In genomic region chr1:178192686-178193085, GRCh38 we compare ENCODE assay signal across 8 cellular contexts.
A peak's percentile ranks its signal among the peaks of the same experiment; 100 is the strongest.
DNase-seq lines count a peak whose midpoint lies in the region; ATAC-seq, FAIRE-seq and TF ChIP-seq lines count a peak whose summit lies in the region.

No MANE protein-coding gene starts in this region.

- H3K9ac ChIP-seq in GM12878 (ENCODE audit: control insufficient read depth, insufficient read depth, low read length), result no peak overlapping the region

- H3K4me1 ChIP-seq in GM12878 (ENCODE audit: control insufficient read depth, insufficient read depth, low read length), result no peaks in the 10 kb centered on the region

- BruUV-seq in GM12878 (replicated peaks; lab: Mats Ljungman, UMichigan), result no TSS peak

- SMC1A ChIA-PET in GM12878 (lab: Charles Lee; ENCODE audit: uncharacterized antibody, unreplicated experiment), result interaction anchor here (0.6 to 2.0 kb wide), 4 partner anchors 9 to 137 kb away, joined by 3 to 6 read pairs (median 4); no protein-coding TSS in a partner anchor

- H3K4me3 ChIP-seq in AG04449 (ENCODE audit: low read depth, low read length) (no peak overlapping the region), LNCaP clone FGC (ENCODE audit: low read depth, low read length) (peak overlapping the region; percentile 36), GM12878 (no peak overlapping the region), kidney epithelial cell (ENCODE audit: low read depth, low read length) (no peak overlapping the region)

- no peak for TF ChIP-seq POLR2A in GM12878 (IDR thresholded peaks at IDR 0.05; ENCODE audit: low read depth, low read length)
- TF ChIP-seq POLR2A in GM12891 (IDR thresholded peaks at IDR 0.05; ENCODE audit: low read depth, low read length), result no peak

- H3K79me2 ChIP-seq in GM12878 (ENCODE audit: control insufficient read depth, insufficient read depth, low read length), result no peaks in the 10 kb centered on the region

- FAIRE-seq in GM12878 (lab: Jason Lieb, UNC) (no peak), GM12891 (lab: Jason Lieb, UNC) (no peak)

- TF ChIP-seq RAD21 in GM12878 (IDR thresholded peaks at IDR 0.05; ENCODE audit: insufficient read depth, low read depth, low read length), result no peak

- H3K4me2 ChIP-seq in GM12878 (ENCODE audit: control insufficient read depth, insufficient read depth), result no peak overlapping the region

- CTCF ChIA-PET in AG04449 (lab: Yijun Ruan, JAX), result interaction anchor here (1.8 kb wide), 1 partner anchor 161 kb away, joined by 6 read pairs; no protein-coding TSS in a partner anchor
- CTCF ChIA-PET in GM12878 (lab: Yijun Ruan, JAX), result interaction anchor here (5.6 to 9.4 kb wide), 2 partner anchors 135 to 161 kb away, joined by 54 to 130 read pairs; no protein-coding TSS in a partner anchor

- H3K9me3 Mint-ChIP-seq in activated naive CD8-positive, alpha-beta T cell treated with anti-CD3 and anti-CD28 coated beads, Interleukin-2, amount 50 U/mL, for 24 hours, result no peaks in the 10 kb centered on the region

- H3K27me3 ChIP-seq in GM12878 (replicated peaks in 1 of 2; ENCODE audit: control insufficient read depth in 2 of 2, insufficient read depth in 2 of 2, low read length in 1 of 2), result no peaks in the 10 kb centered on the region
- H3K27me3 ChIP-seq in kidney epithelial cell (ENCODE audit: control insufficient read depth, insufficient read depth, low read length), result no peaks in the 10 kb centered on the region

- H3K27ac ChIP-seq in GM12878 (ENCODE audit: control insufficient read depth, insufficient read depth), result no peak overlapping the region

- no peaks in the 10 kb centered on the region for H3K4me1 Mint-ChIP-seq in activated naive CD8-positive, alpha-beta T cell treated with anti-CD3 and anti-CD28 coated beads, Interleukin-2, amount 50 U/mL, for 24 hours

- WGBS in GM12878 (ENCODE audit: insufficient coverage, insufficient replicate concordance, low lambda C conversion rate, missing lambda C conversion rate), result 0% methylated on average over 3 of the region's 3 CpGs

- in situ Hi-C loops in GM12878 (cut with MboI), result loop anchor here (10.0 to 25.0 kb wide), 2 partner anchors 155 to 248 kb away; no protein-coding TSS in a partner anchor

- TF ChIP-seq EP300 in GM12878 (IDR thresholded peaks at IDR 0.05; ENCODE audit: borderline replicate concordance in 1 of 2, control insufficient read depth in 1 of 2, low read depth in 2 of 2, low read length in 2 of 2), result no peak

- H3K36me3 ChIP-seq in GM12878 (ENCODE audit: control insufficient read depth in 2 of 2, insufficient read depth in 2 of 2, low read length in 1 of 2), result no peaks in the 10 kb centered on the region
- H3K36me3 ChIP-seq in kidney epithelial cell (ENCODE audit: control insufficient read depth, insufficient read depth, low read length), result no peaks in the 10 kb centered on the region

- H3K4me3 Mint-ChIP-seq in activated naive CD8-positive, alpha-beta T cell treated with anti-CD3 and anti-CD28 coated beads, Interleukin-2, amount 50 U/mL, for 24 hours, result no peak overlapping the region

- peaks cover 1% of the 10 kb centered on the region for H3K27me3 Mint-ChIP-seq in activated naive CD8-positive, alpha-beta T cell treated with anti-CD3 and anti-CD28 coated beads, Interleukin-2, amount 50 U/mL, for 24 hours

- intact Hi-C loops in GM12878 (cut with micrococcal nuclease; ENCODE audit: unreplicated experiment), result no loop called here

- peak; percentile 22 for ATAC-seq in GM12878
- ATAC-seq in GM21528 (IDR thresholded peaks at IDR 0.05; ENCODE audit: low FRiP score, unreplicated experiment), result no peak
- no peak for ATAC-seq in activated naive CD8-positive, alpha-beta T cell treated with anti-CD3 and anti-CD28 coated beads, Interleukin-2, amount 50 U/mL, for 24 hours

- H3K9me3 ChIP-seq in GM12878 (replicated peaks; ENCODE audit: control insufficient read depth, insufficient read depth, low read length), result no peaks in the 10 kb centered on the region

- no peaks in the 10 kb centered on the region for H4K20me1 ChIP-seq in GM12878 (ENCODE audit: control insufficient read depth, insufficient read depth)

- POLR2A ChIA-PET in AG04449 (lab: Yijun Ruan, JAX) (no interaction called here), GM12878 (lab: Charles Lee) (no interaction called here)

- DNase-seq in AG04449 (ENCODE audit: low read depth, low spot score), result peak; percentile 21
- DNase-seq in LNCaP clone FGC (ENCODE audit: low read depth), result peak; percentile 77
- DNase-seq in GM12878 (ENCODE audit: low read depth, low spot score), result no peak
- DNase-seq in kidney epithelial cell (ENCODE audit: low read depth), result peak; percentile 26
- DNase-seq in GM12891 (ENCODE audit: insufficient read length, low spot score), result no peak
- DNase-seq in GM20000 (ENCODE audit: low spot score), result no peak
- no peak for DNase-seq in activated naive CD8-positive, alpha-beta T cell treated with anti-CD3 and anti-CD28 coated beads, Interleukin-2, amount 50 U/mL, for 24 hours

- H3K36me3 Mint-ChIP-seq in activated naive CD8-positive, alpha-beta T cell treated with anti-CD3 and anti-CD28 coated beads, Interleukin-2, amount 50 U/mL, for 24 hours (ENCODE audit: low read depth), result no peaks in the 10 kb centered on the region

- H2AFZ ChIP-seq in GM12878 (ENCODE audit: control insufficient read depth, low read depth, low read length), result no peak overlapping the region

- RAD21 ChIA-PET in GM12878 (lab: Charles Lee; ENCODE audit: unreplicated experiment), result interaction anchor here (4.7 kb wide), 1 partner anchor 161 kb away, joined by 38 read pairs; no protein-coding TSS in a partner anchor

- TF ChIP-seq CTCF in AG04449 (IDR thresholded peaks at IDR 0.05; ENCODE audit: insufficient read depth, low read length, missing control alignments) (no peak), LNCaP clone FGC (IDR thresholded peaks at IDR 0.05; ENCODE audit: control insufficient read depth, extremely low read depth, insufficient read depth) (no peak), GM12878 (IDR thresholded peaks at IDR 0.05 in 2 of 3, conservative IDR thresholded peaks at IDR 0.05 in 1 of 3; ENCODE audit: control insufficient read depth in 2 of 3, extremely low read depth in 1 of 3, insufficient read depth in 1 of 3, low read depth in 3 of 3, low read length in 3 of 3) (no peak), kidney epithelial cell (IDR thresholded peaks at IDR 0.05; ENCODE audit: insufficient read depth, low read length, poor library complexity, severe bottlenecking) (no peak), GM20000 (IDR thresholded peaks at IDR 0.05; ENCODE audit: extremely low read depth, missing control alignments) (no peak)

- no peak overlapping the region for H3K27ac Mint-ChIP-seq in activated naive CD8-positive, alpha-beta T cell treated with anti-CD3 and anti-CD28 coated beads, Interleukin-2, amount 50 U/mL, for 24 hours

TF ChIP-seq in GM12878, 131 proteins besides CTCF, POLR2A, EP300 and RAD21 (continues in another document):
- TF ChIP-seq CBFB (IDR thresholded peaks at IDR 0.05; ENCODE audit: low read depth) (no peak), MLLT1 (IDR thresholded peaks at IDR 0.05) (no peak)

TF ChIP-seq in GM12891, 5 proteins besides CTCF, POLR2A, EP300 and RAD21:
- TF ChIP-seq POU2F2 (IDR thresholded peaks at IDR 0.05; ENCODE audit: low read depth, low read length) (no peak), SPI1 (IDR thresholded peaks at IDR 0.05; ENCODE audit: low read depth, low read length) (no peak), PAX5 (IDR thresholded peaks at IDR 0.05; ENCODE audit: insufficient read depth, low read length, severe bottlenecking) (no peak)

Comparison
In these comparisons a context has a peak if more than half of its experiments do, and no peak if none do; other contexts are left out.
1. DNase-seq: peak in AG04449 (single experiment), LNCaP clone FGC (single experiment) and kidney epithelial cell (single experiment); none in GM12878 (single experiment), GM12891 (single experiment), GM20000 (single experiment) and activated naive CD8-positive, alpha-beta T cell treated with anti-CD3 and anti-CD28 coated beads, Interleukin-2, amount 50 U/mL, for 24 hours (single experiment).